Comparison of ENCODE assay signal across 20 cellular contexts in genomic region chr7:102191556-102192203, GRCh38.
DNase-seq lines count a peak whose midpoint lies in the region; ATAC-seq and TF ChIP-seq lines count a peak whose summit lies in the region.
"Had no signal": no experiment of that assay in that cellular context is flagged by ENCODE, and none has a peak within 500 bp of the region (broad histone marks: within the 10 kb centered on the region; RNA-seq: fewer than 3 reads in every experiment).

No MANE protein-coding gene starts in this region.

- H3K27me3 Mint-ChIP-seq in GM23338 (ENCODE audit: insufficient read depth, low read depth, poor library complexity) (peaks cover 14% of the 10 kb centered on the region), neural crest cell (ENCODE audit: low read depth) (no peaks in the 10 kb centered on the region)
- H3K27me3 Mint-ChIP-seq in central memory CD8-positive, alpha-beta T cell: no peaks in the 10 kb centered on the region
- H3K27me3 Mint-ChIP-seq: CD4-positive, alpha-beta memory T cell had no signal

- H3K27me3 ChIP-seq in BLaER1 treated with 17β-estradiol and CSF1 and Interleukin-3, amounts not matched to agents 10 nM and 100 nM: no peaks in the 10 kb centered on the region
- H3K27me3 ChIP-seq in GM23338 (ENCODE audit: insufficient read depth) (no peaks in the 10 kb centered on the region), upper lobe of right lung (no peaks in the 10 kb centered on the region)

- peak overlapping the region in 3 of 11 experiments; percentile 16 to 38 (median 27); a peak in 4 of 22 replicates for H3K27ac ChIP-seq in BLaER1 treated with 17β-estradiol and CSF1 and Interleukin-3, amounts not matched to agents 10 nM and 100 nM
- H3K27ac ChIP-seq in GM23338 (ENCODE audit: low read depth): 0 out of 2 replicates have a peak overlapping the region, but pooled peaks have one; percentile 59
- no peak overlapping the region for H3K27ac ChIP-seq in upper lobe of right lung

- H3K36me3 Mint-ChIP-seq in GM23338 (ENCODE audit: low read depth): peaks cover 44% of the 10 kb centered on the region
- peaks cover 19% of the 10 kb centered on the region for H3K36me3 Mint-ChIP-seq in central memory CD8-positive, alpha-beta T cell (ENCODE audit: insufficient read depth)
- peaks cover 5% of the 10 kb centered on the region for H3K36me3 Mint-ChIP-seq in neural crest cell (ENCODE audit: low read depth)

- H3K36me3 ChIP-seq in BLaER1 treated with 17β-estradiol and CSF1 and Interleukin-3, amounts not matched to agents 10 nM and 100 nM: peaks cover 74 to 100% (median 98%) of the 10 kb centered on the region in 11 experiments
- H3K36me3 ChIP-seq in GM23338 (ENCODE audit: insufficient read depth): peaks cover 11% of the 10 kb centered on the region; the same call in 1 of the 2 replicates
- H3K36me3 ChIP-seq in upper lobe of right lung: peaks cover 73% of the 10 kb centered on the region

- H3K9me2 ChIP-seq in GM23338 (ENCODE audit: insufficient read depth): no peaks in the 10 kb centered on the region

- no peaks in the 10 kb centered on the region for H3F3A ChIP-seq in GM23338 (replicated peaks; ENCODE audit: low read depth)

- TF ChIP-seq CTCF in GM23338 (conservative IDR thresholded peaks at IDR 0.05; ENCODE audit: low read depth in 2 of 2) (no peak), neural crest cell (conservative IDR thresholded peaks at IDR 0.05) (no peak), upper lobe of right lung (IDR thresholded peaks at IDR 0.05) (no peak)

- H3K9me3 ChIP-seq in BLaER1 treated with 17β-estradiol and CSF1 and Interleukin-3, amounts not matched to agents 10 nM and 100 nM (replicated peaks in 1 of 11): no peaks in the 10 kb centered on the region
- no peaks in the 10 kb centered on the region for H3K9me3 ChIP-seq in upper lobe of right lung

- no peak overlapping the region for H3K4me3 ChIP-seq in BLaER1 treated with 17β-estradiol and CSF1 and Interleukin-3, amounts not matched to agents 10 nM and 100 nM
- H3K4me3 ChIP-seq in GM23338 (no peak overlapping the region), upper lobe of right lung (no peak overlapping the region)

- H3K4me2 ChIP-seq in BLaER1 treated with 17β-estradiol and CSF1 and Interleukin-3, amounts not matched to agents 10 nM and 100 nM: peak overlapping the region; percentile 4 to 64 (median 47); a peak in 21 of 22 replicates
- 0 out of 2 replicates have a peak overlapping the region, but pooled peaks have one; percentile 51 for H3K4me2 ChIP-seq in GM23338

- H3K9me3 Mint-ChIP-seq in GM23338: no peaks in the 10 kb centered on the region
- H3K9me3 Mint-ChIP-seq in central memory CD8-positive, alpha-beta T cell: no peaks in the 10 kb centered on the region
- H3K9me3 Mint-ChIP-seq in neural crest cell: no peaks in the 10 kb centered on the region
- H3K9me3 Mint-ChIP-seq: CD4-positive, alpha-beta memory T cell had no signal

- H3K9ac ChIP-seq in BLaER1 treated with 17β-estradiol and CSF1 and Interleukin-3, amounts not matched to agents 10 nM and 100 nM: no peak overlapping the region

- no peak for DNase-seq in GM23338 (ENCODE audit: low spot score)
- no peak for DNase-seq in central memory CD8-positive, alpha-beta T cell (ENCODE audit: low spot score in 2 of 2)
- no peak for DNase-seq in neural crest cell (ENCODE audit: low read depth, low spot score)
- DNase-seq in upper lobe of right lung: no peak
- DNase-seq in amniotic stem cell (lab: John Stamatoyannopoulos, UW): no peak
- DNase-seq: CD4-positive, alpha-beta memory T cell; DND-41; KG1; NCI-H1092 treated with DMSO at 0.1 percent for 48 hours; NCI-H1436 treated with DMSO at 0.1 percent for 48 hours; NCI-H1930; NCI-H2227 treated with DMSO at 0.1 percent for 48 hours; NCI-H510A; NCI-H748 treated with DMSO at 0.1 percent for 48 hours; NK-92 treated with Interleukin-12 subunit alpha and Interleukin-12 subunit beta, amount 100 ng/mL, for 24 hours; SIG-M5 had no signal

- H4K20me1 ChIP-seq in BLaER1 treated with 17β-estradiol and CSF1 and Interleukin-3, amounts not matched to agents 10 nM and 100 nM: peaks cover 0 to 40% (median 0%) of the 10 kb centered on the region in 11 experiments; a peak in 9 of 22 replicates
- H4K20me1 ChIP-seq in GM23338 (replicated peaks; ENCODE audit: insufficient read depth): no peaks in the 10 kb centered on the region

- H3K4me3 Mint-ChIP-seq in GM23338: no peak overlapping the region
- no peak overlapping the region for H3K4me3 Mint-ChIP-seq in central memory CD8-positive, alpha-beta T cell
- no peak overlapping the region for H3K4me3 Mint-ChIP-seq in neural crest cell
- H3K4me3 Mint-ChIP-seq: CD4-positive, alpha-beta memory T cell had no signal

- H3K4me1 ChIP-seq in BLaER1 treated with 17β-estradiol and CSF1 and Interleukin-3, amounts not matched to agents 10 nM and 100 nM: peaks cover 29 to 42% (median 33%) of the 10 kb centered on the region in 10 experiments
- H3K4me1 ChIP-seq in GM23338 (ENCODE audit: insufficient read depth) (peaks cover 13% of the 10 kb centered on the region), upper lobe of right lung (no peaks in the 10 kb centered on the region)

- H3K4me1 Mint-ChIP-seq in GM23338: peaks cover 29% of the 10 kb centered on the region
- H3K4me1 Mint-ChIP-seq in central memory CD8-positive, alpha-beta T cell: peaks cover 5% of the 10 kb centered on the region
- peaks cover 7% of the 10 kb centered on the region for H3K4me1 Mint-ChIP-seq in neural crest cell
- H3K4me1 Mint-ChIP-seq: CD4-positive, alpha-beta memory T cell had no signal

- H2AFZ ChIP-seq in GM23338: no peak overlapping the region

- ATAC-seq in GM23338 (no peak), upper lobe of right lung (no peak), HG02610 (IDR thresholded peaks at IDR 0.05; ENCODE audit: unreplicated experiment) (no peak)
- ATAC-seq in central memory CD8-positive, alpha-beta T cell (replicated peaks; ENCODE audit: extremely low read depth, poor library complexity, severe bottlenecking): no peak
- ATAC-seq: Panc1, SK-N-SH treated with all-trans-retinoic acid at 6 μM for 48 hours had no signal

- no peaks in the 10 kb centered on the region for H3K79me2 ChIP-seq in GM23338 (replicated peaks; ENCODE audit: insufficient read depth)

- H3K27ac Mint-ChIP-seq in GM23338: peak overlapping the region; percentile 61
- peak overlapping the region; percentile 61 for H3K27ac Mint-ChIP-seq in central memory CD8-positive, alpha-beta T cell (ENCODE audit: low read depth)
- peak overlapping the region; percentile 73 for H3K27ac Mint-ChIP-seq in neural crest cell (ENCODE audit: unreplicated experiment)

- intact Hi-C loops in upper lobe of right lung (cut with DNase I): no loop called here

TF ChIP-seq in GM23338, 12 proteins besides CTCF, POLR2A, EP300 and RAD21 (continues in another document):
- no peak for TF ChIP-seq ZNF331 (CRISPR knock-in tag; IDR thresholded peaks at IDR 0.05; ENCODE audit: low read depth)
- TF ChIP-seq, protein P1, sequence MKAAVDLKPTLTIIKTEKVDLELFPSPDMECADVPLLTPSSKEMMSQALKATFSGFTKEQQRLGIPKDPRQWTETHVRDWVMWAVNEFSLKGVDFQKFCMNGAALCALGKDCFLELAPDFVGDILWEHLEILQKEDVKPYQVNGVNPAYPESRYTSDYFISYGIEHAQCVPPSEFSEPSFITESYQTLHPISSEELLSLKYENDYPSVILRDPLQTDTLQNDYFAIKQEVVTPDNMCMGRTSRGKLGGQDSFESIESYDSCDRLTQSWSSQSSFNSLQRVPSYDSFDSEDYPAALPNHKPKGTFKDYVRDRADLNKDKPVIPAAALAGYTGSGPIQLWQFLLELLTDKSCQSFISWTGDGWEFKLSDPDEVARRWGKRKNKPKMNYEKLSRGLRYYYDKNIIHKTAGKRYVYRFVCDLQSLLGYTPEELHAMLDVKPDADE (IDR thresholded peaks at IDR 0.05): no peak
- no peak for TF ChIP-seq POLR2AphosphoS5 (IDR thresholded peaks at IDR 0.05; ENCODE audit: low read depth)
- TF ChIP-seq ZNF114 (CRISPR knock-in tag; IDR thresholded peaks at IDR 0.05): no peak
- no peak for TF ChIP-seq EZH2phosphoT487 (IDR thresholded peaks at IDR 0.05; ENCODE audit: unreplicated experiment)
- TF ChIP-seq, protein P2, sequence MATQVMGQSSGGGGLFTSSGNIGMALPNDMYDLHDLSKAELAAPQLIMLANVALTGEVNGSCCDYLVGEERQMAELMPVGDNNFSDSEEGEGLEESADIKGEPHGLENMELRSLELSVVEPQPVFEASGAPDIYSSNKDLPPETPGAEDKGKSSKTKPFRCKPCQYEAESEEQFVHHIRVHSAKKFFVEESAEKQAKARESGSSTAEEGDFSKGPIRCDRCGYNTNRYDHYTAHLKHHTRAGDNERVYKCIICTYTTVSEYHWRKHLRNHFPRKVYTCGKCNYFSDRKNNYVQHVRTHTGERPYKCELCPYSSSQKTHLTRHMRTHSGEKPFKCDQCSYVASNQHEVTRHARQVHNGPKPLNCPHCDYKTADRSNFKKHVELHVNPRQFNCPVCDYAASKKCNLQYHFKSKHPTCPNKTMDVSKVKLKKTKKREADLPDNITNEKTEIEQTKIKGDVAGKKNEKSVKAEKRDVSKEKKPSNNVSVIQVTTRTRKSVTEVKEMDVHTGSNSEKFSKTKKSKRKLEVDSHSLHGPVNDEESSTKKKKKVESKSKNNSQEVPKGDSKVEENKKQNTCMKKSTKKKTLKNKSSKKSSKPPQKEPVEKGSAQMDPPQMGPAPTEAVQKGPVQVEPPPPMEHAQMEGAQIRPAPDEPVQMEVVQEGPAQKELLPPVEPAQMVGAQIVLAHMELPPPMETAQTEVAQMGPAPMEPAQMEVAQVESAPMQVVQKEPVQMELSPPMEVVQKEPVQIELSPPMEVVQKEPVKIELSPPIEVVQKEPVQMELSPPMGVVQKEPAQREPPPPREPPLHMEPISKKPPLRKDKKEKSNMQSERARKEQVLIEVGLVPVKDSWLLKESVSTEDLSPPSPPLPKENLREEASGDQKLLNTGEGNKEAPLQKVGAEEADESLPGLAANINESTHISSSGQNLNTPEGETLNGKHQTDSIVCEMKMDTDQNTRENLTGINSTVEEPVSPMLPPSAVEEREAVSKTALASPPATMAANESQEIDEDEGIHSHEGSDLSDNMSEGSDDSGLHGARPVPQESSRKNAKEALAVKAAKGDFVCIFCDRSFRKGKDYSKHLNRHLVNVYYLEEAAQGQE (IDR thresholded peaks at IDR 0.05; ENCODE audit: unreplicated experiment): no peak
- TF ChIP-seq NANOG (IDR thresholded peaks at IDR 0.05; ENCODE audit: borderline replicate concordance): no peak
- no peak for TF ChIP-seq CREB1 (CRISPR knock-in tag; IDR thresholded peaks at IDR 0.05; ENCODE audit: low read depth)
- no peak for TF ChIP-seq STAT1 (IDR thresholded peaks at IDR 0.05; ENCODE audit: unreplicated experiment)
- TF ChIP-seq EZH2 (IDR thresholded peaks at IDR 0.05; ENCODE audit: low read depth, unreplicated experiment): no peak
- no peak for TF ChIP-seq JUNB (IDR thresholded peaks at IDR 0.05; ENCODE audit: unreplicated experiment)
